ENCODE assay signal across 15 cellular contexts in the genomic region with DNA sequence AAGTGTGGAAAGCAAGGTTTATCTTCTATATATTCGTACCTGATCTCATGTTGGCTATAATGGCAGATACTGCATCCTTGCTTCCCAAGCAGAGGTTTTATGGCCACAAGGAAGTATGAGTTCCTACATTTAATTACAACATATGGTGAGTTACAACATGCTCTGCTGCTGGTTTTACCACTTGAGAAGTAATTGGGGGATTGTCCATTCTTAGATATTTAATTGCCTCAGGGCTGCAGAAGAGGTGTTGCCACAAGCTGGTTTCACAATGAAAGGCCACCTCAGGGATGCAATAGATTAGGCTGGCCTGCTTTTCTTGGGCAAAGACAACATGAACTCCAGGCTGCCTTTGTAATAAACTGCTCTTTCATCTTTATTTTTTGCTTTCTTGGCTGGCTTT. TPM values are rescaled to one million over a fixed set of nuclear protein-coding genes. Genes with fewer than 3 reads are reported as not detected.
DNase-seq lines count a peak whose midpoint lies in the region; ATAC-seq and TF ChIP-seq lines count a peak whose summit lies in the region.
"Had no signal": no experiment of that assay in that cellular context is flagged by ENCODE, and none has a peak within 500 bp of the region (broad histone marks: within the 10 kb centered on the region; RNA-seq: fewer than 3 reads in every experiment).

No MANE protein-coding gene starts in this region.

- H3K27me3 ChIP-seq in neutrophil: no peaks in the 10 kb centered on the region
- H3K27me3 ChIP-seq: colonic mucosa, pancreas, spleen had no signal

- no peaks in the 10 kb centered on the region for H3K36me3 Mint-ChIP-seq in central memory CD8-positive, alpha-beta T cell (ENCODE audit: insufficient read depth)

- peaks cover 30% of the 10 kb centered on the region for H3K4me1 Mint-ChIP-seq in central memory CD8-positive, alpha-beta T cell

- peaks cover 36 to 43% of the 10 kb centered on the region in 2 experiments for H3K4me1 ChIP-seq in neutrophil (ENCODE audit: control insufficient read depth in 1 of 2, insufficient read depth in 1 of 2, low read depth in 1 of 2, low read length in 1 of 2)
- H3K4me1 ChIP-seq: colonic mucosa, pancreas had no signal

- H3K27ac Mint-ChIP-seq in central memory CD8-positive, alpha-beta T cell (ENCODE audit: low read depth): peak overlapping the region; percentile 19

- ATAC-seq in central memory CD8-positive, alpha-beta T cell (replicated peaks; ENCODE audit: extremely low read depth, poor library complexity, severe bottlenecking): no peak
- ATAC-seq in HG02938 (IDR thresholded peaks at IDR 0.05; ENCODE audit: unreplicated experiment) (no peak), GM18498 (IDR thresholded peaks at IDR 0.05; ENCODE audit: unreplicated experiment) (no peak)
- ATAC-seq: pancreas had no signal

- H3K9me3 ChIP-seq in neutrophil: no peaks in the 10 kb centered on the region
- H3K9me3 ChIP-seq: colonic mucosa, pancreas, spleen had no signal

- H3K36me3 ChIP-seq in neutrophil: no peaks in the 10 kb centered on the region
- H3K36me3 ChIP-seq: colonic mucosa, pancreas, spleen had no signal

- peak overlapping the region in 1 of 2 experiments; percentile 17 for H3K4me3 ChIP-seq in neutrophil (ENCODE audit: low read depth in 1 of 2, low read length in 1 of 2)
- H3K4me3 ChIP-seq: colonic mucosa, pancreas, spleen had no signal

- no peak for TF ChIP-seq CTCF in neutrophil (IDR thresholded peaks at IDR 0.05)

- H3K27me3 Mint-ChIP-seq in central memory CD8-positive, alpha-beta T cell: no peaks in the 10 kb centered on the region

- no peaks in the 10 kb centered on the region for H3K9me3 Mint-ChIP-seq in central memory CD8-positive, alpha-beta T cell

- H3K4me3 Mint-ChIP-seq in central memory CD8-positive, alpha-beta T cell: peak overlapping the region; percentile 20

- H3K27ac ChIP-seq in neutrophil: peak overlapping the region; percentile 86
- H3K27ac ChIP-seq: colonic mucosa, pancreas had no signal

- peak; percentile 10 for DNase-seq in GM04503 (ENCODE audit: low read depth)
- DNase-seq in NCI-H226: peak; percentile 45
- DNase-seq in central memory CD8-positive, alpha-beta T cell (ENCODE audit: low spot score in 2 of 2): no peak
- DNase-seq in dermis blood vessel endothelial cell: no peak
- DNase-seq: activated CD4-positive, CD25-positive, alpha-beta regulatory T cell; amniotic stem cell; Calu3; colonic mucosa; MM.1S; NCI-H526; pancreas; spleen had no signal

RNA-seq across cellular contexts. Expression of a gene that starts 48.6 kb away (rescaled TPM):
- 21.2 and 24.0 TPM in 2 replicates for total RNA-seq in dermis blood vessel endothelial cell

Comparison
In these comparisons a context has a peak if more than half of its experiments do, and no peak if none do; other contexts are left out.
1. DNase-seq: peak in GM04503 (single experiment) and NCI-H226 (single experiment); none in central memory CD8-positive, alpha-beta T cell (0 of 2) and dermis blood vessel endothelial cell (single experiment).